ENCODE assay signal across 27 cellular contexts in the genomic region with DNA sequence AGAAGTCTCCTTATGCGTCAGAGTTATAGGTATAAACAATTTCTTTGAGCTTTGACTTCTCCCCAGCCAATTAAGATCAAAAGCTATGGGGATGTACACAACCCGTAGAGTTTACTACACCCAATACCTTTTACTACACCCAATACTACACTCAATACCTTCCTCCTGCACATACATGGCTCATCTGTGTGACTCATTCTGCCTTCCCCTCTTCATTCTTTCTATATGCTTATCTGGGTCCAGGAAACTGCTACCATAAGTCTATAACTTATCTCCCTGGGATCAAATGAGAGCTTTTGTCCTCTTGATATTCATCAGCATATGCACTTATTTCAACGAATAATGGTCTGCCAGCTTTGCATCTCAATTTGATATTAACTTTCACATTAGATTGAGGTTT. TPM values are rescaled to one million over a fixed set of nuclear protein-coding genes. Genes with fewer than 3 reads are reported as not detected.
DNase-seq lines count a peak whose midpoint lies in the region; ATAC-seq and TF ChIP-seq lines count a peak whose summit lies in the region.
"Had no signal": no experiment of that assay in that cellular context is flagged by ENCODE, and none has a peak within 500 bp of the region (broad histone marks: within the 10 kb centered on the region; RNA-seq: fewer than 3 reads in every experiment).

No MANE protein-coding gene starts in this region.

- H3K9me3 ChIP-seq in mucosa of descending colon, result no peaks in the 10 kb centered on the region
- H3K9me3 ChIP-seq in sigmoid colon, result no peaks in the 10 kb centered on the region
- H3K9me3 ChIP-seq in CD4-positive, alpha-beta T cell (ENCODE audit: control insufficient read depth, low read length), result no peaks in the 10 kb centered on the region
- H3K9me3 ChIP-seq: ovary, SK-N-SH, tibial artery had no signal

- TF ChIP-seq CTCF in epithelial cell of esophagus (IDR thresholded peaks at IDR 0.05; ENCODE audit: insufficient read depth, low read depth, low read length, missing control alignments), result no peak
- no peak for TF ChIP-seq CTCF in mucosa of descending colon (IDR thresholded peaks at IDR 0.05)
- no peak for TF ChIP-seq CTCF in sigmoid colon (IDR thresholded peaks at IDR 0.05)
- no peak for TF ChIP-seq CTCF in glutamatergic neuron (IDR thresholded peaks at IDR 0.05; ENCODE audit: partially characterized antibody, unreplicated experiment)
- no peak for TF ChIP-seq CTCF in CD4-positive, alpha-beta T cell (IDR thresholded peaks at IDR 0.05)

- no peak for TF ChIP-seq EP300 in sigmoid colon (IDR thresholded peaks at IDR 0.05)

- no peak overlapping the region for H3K4me3 ChIP-seq in epithelial cell of esophagus (ENCODE audit: low read length)
- H3K4me3 ChIP-seq in mucosa of descending colon, result no peak overlapping the region
- no peak overlapping the region for H3K4me3 ChIP-seq in sigmoid colon
- H3K4me3 ChIP-seq: dorsolateral prefrontal cortex, ovary, tibial artery had no signal

- intact Hi-C loops in mucosa of descending colon (cut with DNase I, micrococcal nuclease) (no loop called here), sigmoid colon (cut with DNase I) (no loop called here)
- intact Hi-C loops in CD4-positive, alpha-beta T cell (cut with DNase I, micrococcal nuclease), result no loop called here

- peak; percentile 69 for ATAC-seq in mucosa of descending colon
- no peak for ATAC-seq in CD4-positive, alpha-beta T cell (ENCODE audit: poor library complexity)
- ATAC-seq: natural killer cell treated with Interleukin-12 subunit alpha and Interleukin-12 subunit beta and Interleukin-15 and Interleukin-18, amount 100 ng/mL, for 72 hours; right cardiac atrium had no signal

- no peaks in the 10 kb centered on the region for H3K4me1 Mint-ChIP-seq in activated CD4-positive, alpha-beta T cell treated with anti-CD3 and anti-CD28 coated beads, Interleukin-2, amount 10 ng/mL, durations not matched to agents 7 days and 5 days
- peaks cover 21% of the 10 kb centered on the region for H3K4me1 Mint-ChIP-seq in glutamatergic neuron (ENCODE audit: low read depth, unreplicated experiment)
- H3K4me1 Mint-ChIP-seq in CD4-positive, alpha-beta T cell (ENCODE audit: low read depth), result no peaks in the 10 kb centered on the region
- H3K4me1 Mint-ChIP-seq: activated naive CD4-positive, alpha-beta T cell treated with anti-CD3 and anti-CD28 coated beads, Interleukin-2, amount 10 ng/mL, durations not matched to agents 7 days and 5 days had no signal

- no peaks in the 10 kb centered on the region for H3K27me3 ChIP-seq in sigmoid colon
- H3K27me3 ChIP-seq in CD4-positive, alpha-beta T cell (ENCODE audit: control insufficient read depth, insufficient read depth, low read length), result no peaks in the 10 kb centered on the region
- H3K27me3 ChIP-seq: dorsolateral prefrontal cortex, ovary, tibial artery had no signal

- no peak for TF ChIP-seq POLR2A in sigmoid colon (IDR thresholded peaks at IDR 0.05)

- H3K4me3 Mint-ChIP-seq in activated CD4-positive, alpha-beta T cell treated with anti-CD3 and anti-CD28 coated beads, Interleukin-2, amount 10 ng/mL, durations not matched to agents 7 days and 5 days, result no peak overlapping the region
- no peak overlapping the region for H3K4me3 Mint-ChIP-seq in glutamatergic neuron (ENCODE audit: unreplicated experiment)
- H3K4me3 Mint-ChIP-seq in CD4-positive, alpha-beta T cell, result no peak overlapping the region
- H3K4me3 Mint-ChIP-seq: activated CD4-positive, alpha-beta memory T cell treated with anti-CD3 and anti-CD28 coated beads for 36 hours; activated naive CD4-positive, alpha-beta T cell treated with anti-CD3 and anti-CD28 coated beads, Interleukin-2, amount 10 ng/mL, durations not matched to agents 7 days and 5 days; natural killer cell treated with Interleukin-12 subunit alpha and Interleukin-12 subunit beta and Interleukin-15 and Interleukin-18, amount 100 ng/mL, for 72 hours; stimulated activated naive CD8-positive, alpha-beta T cell treated with anti-CD3 and anti-CD28 coated beads, Interleukin-15, Interleukin-2, amounts not matched to agents 100 ng/mL and 50 ng/mL, for 24 hours had no signal

- no peaks in the 10 kb centered on the region for H3K27me3 Mint-ChIP-seq in activated CD4-positive, alpha-beta T cell treated with anti-CD3 and anti-CD28 coated beads, Interleukin-2, amount 10 ng/mL, durations not matched to agents 7 days and 5 days
- peaks cover 2% of the 10 kb centered on the region for H3K27me3 Mint-ChIP-seq in glutamatergic neuron (ENCODE audit: unreplicated experiment)
- H3K27me3 Mint-ChIP-seq in CD4-positive, alpha-beta T cell, result no peaks in the 10 kb centered on the region
- H3K27me3 Mint-ChIP-seq: activated CD4-positive, alpha-beta memory T cell treated with anti-CD3 and anti-CD28 coated beads for 36 hours; activated naive CD4-positive, alpha-beta T cell treated with anti-CD3 and anti-CD28 coated beads, Interleukin-2, amount 10 ng/mL, durations not matched to agents 7 days and 5 days; natural killer cell treated with Interleukin-12 subunit alpha and Interleukin-12 subunit beta and Interleukin-15 and Interleukin-18, amount 100 ng/mL, for 72 hours; stimulated activated naive CD8-positive, alpha-beta T cell treated with anti-CD3 and anti-CD28 coated beads, Interleukin-15, Interleukin-2, amounts not matched to agents 100 ng/mL and 50 ng/mL, for 24 hours had no signal

- H3K36me3 ChIP-seq in mucosa of descending colon (ENCODE audit: low read depth), result no peaks in the 10 kb centered on the region
- no peaks in the 10 kb centered on the region for H3K36me3 ChIP-seq in sigmoid colon
- H3K36me3 ChIP-seq: ovary, tibial artery had no signal

- POLR2A ChIA-PET in activated CD4-positive, alpha-beta T cell treated with anti-CD3 and anti-CD28 coated beads, Interleukin-2, amount 10 ng/mL, durations not matched to agents 7 days and 5 days (lab: Charles Lee), result no interaction called here
- POLR2A ChIA-PET in CD4-positive, alpha-beta T cell (lab: Charles Lee), result no interaction called here

- H3K4me1 ChIP-seq in mucosa of descending colon (ENCODE audit: low read depth), result no peaks in the 10 kb centered on the region
- peaks cover 0 to 6% (median 0%) of the 10 kb centered on the region in 4 donors for H3K4me1 ChIP-seq in sigmoid colon

- no peaks in the 10 kb centered on the region for H3K36me3 Mint-ChIP-seq in activated CD4-positive, alpha-beta T cell treated with anti-CD3 and anti-CD28 coated beads, Interleukin-2, amount 10 ng/mL, durations not matched to agents 7 days and 5 days (ENCODE audit: low read depth)
- peaks cover 4% of the 10 kb centered on the region for H3K36me3 Mint-ChIP-seq in glutamatergic neuron (ENCODE audit: unreplicated experiment)
- no peaks in the 10 kb centered on the region for H3K36me3 Mint-ChIP-seq in CD4-positive, alpha-beta T cell (ENCODE audit: low read depth)
- H3K36me3 Mint-ChIP-seq: activated CD4-positive, alpha-beta memory T cell treated with anti-CD3 and anti-CD28 coated beads for 36 hours; activated naive CD4-positive, alpha-beta T cell treated with anti-CD3 and anti-CD28 coated beads, Interleukin-2, amount 10 ng/mL, durations not matched to agents 7 days and 5 days; natural killer cell treated with Interleukin-12 subunit alpha and Interleukin-12 subunit beta and Interleukin-15 and Interleukin-18, amount 100 ng/mL, for 72 hours had no signal

- H3K9me3 Mint-ChIP-seq in activated CD4-positive, alpha-beta T cell treated with anti-CD3 and anti-CD28 coated beads, Interleukin-2, amount 10 ng/mL, durations not matched to agents 7 days and 5 days, result no peaks in the 10 kb centered on the region
- H3K9me3 Mint-ChIP-seq in glutamatergic neuron (ENCODE audit: unreplicated experiment), result no peaks in the 10 kb centered on the region
- H3K9me3 Mint-ChIP-seq in CD4-positive, alpha-beta T cell, result no peaks in the 10 kb centered on the region
- H3K9me3 Mint-ChIP-seq: activated CD4-positive, alpha-beta memory T cell treated with anti-CD3 and anti-CD28 coated beads for 36 hours; activated naive CD4-positive, alpha-beta T cell treated with anti-CD3 and anti-CD28 coated beads, Interleukin-2, amount 10 ng/mL, durations not matched to agents 7 days and 5 days; stimulated activated naive CD8-positive, alpha-beta T cell treated with anti-CD3 and anti-CD28 coated beads, Interleukin-15, Interleukin-2, amounts not matched to agents 100 ng/mL and 50 ng/mL, for 24 hours had no signal

- H3K27ac Mint-ChIP-seq in activated CD4-positive, alpha-beta T cell treated with anti-CD3 and anti-CD28 coated beads, Interleukin-2, amount 10 ng/mL, durations not matched to agents 7 days and 5 days, result no peak overlapping the region
- no peak overlapping the region for H3K27ac Mint-ChIP-seq in glutamatergic neuron (ENCODE audit: unreplicated experiment)
- H3K27ac Mint-ChIP-seq in CD4-positive, alpha-beta T cell, result no peak overlapping the region
- H3K27ac Mint-ChIP-seq: activated CD4-positive, alpha-beta memory T cell treated with anti-CD3 and anti-CD28 coated beads for 36 hours; activated naive CD4-positive, alpha-beta T cell treated with anti-CD3 and anti-CD28 coated beads, Interleukin-2, amount 10 ng/mL, durations not matched to agents 7 days and 5 days; natural killer cell treated with Interleukin-12 subunit alpha and Interleukin-12 subunit beta and Interleukin-15 and Interleukin-18, amount 100 ng/mL, for 72 hours; stimulated activated naive CD8-positive, alpha-beta T cell treated with anti-CD3 and anti-CD28 coated beads, Interleukin-15, Interleukin-2, amounts not matched to agents 100 ng/mL and 50 ng/mL, for 24 hours had no signal

- no peak overlapping the region for H3K27ac ChIP-seq in sigmoid colon
- no peak overlapping the region for H3K27ac ChIP-seq in CD4-positive, alpha-beta T cell (ENCODE audit: low read depth, low read length)
- H3K27ac ChIP-seq: dorsolateral prefrontal cortex, ovary, tibial artery, VCaP had no signal

- CTCF ChIA-PET in activated CD4-positive, alpha-beta T cell treated with anti-CD3 and anti-CD28 coated beads, Interleukin-2, amount 10 ng/mL, durations not matched to agents 7 days and 5 days (lab: Charles Lee), result interaction anchor here (0.7 kb wide), 1 partner anchor 13 kb away, joined by 4 read pairs; no protein-coding TSS in a partner anchor
- CTCF ChIA-PET in CD4-positive, alpha-beta T cell (lab: Charles Lee), result no interaction called here

- 58 to 66% methylated on average over 3 of the region's 3 CpGs for WGBS in sigmoid colon, 2 donors

- peak; percentile 1 for DNase-seq in activated CD4-positive, alpha-beta T cell treated with anti-CD3 and anti-CD28 coated beads for 48 hours
- DNase-seq in activated CD4-positive, alpha-beta T cell treated with anti-CD3 and anti-CD28 coated beads, Interleukin-2, amount 10 ng/mL, durations not matched to agents 7 days and 5 days, result no peak
- DNase-seq in OCI-M1 (lab: John Stamatoyannopoulos, UW), result peak; percentile 6
- peak; percentile 66 for DNase-seq in epithelial cell of esophagus (ENCODE audit: low read depth)
- no peak for DNase-seq in mucosa of descending colon
- no peak for DNase-seq in sigmoid colon
- no peak for DNase-seq in glutamatergic neuron
- DNase-seq in CD4-positive, alpha-beta T cell, result no peak
- DNase-seq: 8988T; activated CD4-positive, alpha-beta memory T cell treated with anti-CD3 and anti-CD28 coated beads for 36 hours; activated naive CD4-positive, alpha-beta T cell treated with anti-CD3 and anti-CD28 coated beads, Interleukin-2, amount 10 ng/mL, durations not matched to agents 7 days and 5 days; AML-193; aorta; DMS79; dorsolateral prefrontal cortex; erythroblast; kidney glomerular epithelial cell; NCI-H1417; ovary; right cardiac atrium; SK-N-SH; stimulated activated CD4-positive, alpha-beta T cell treated with anti-CD3 and anti-CD28 coated beads, Interleukin-12 subunit alpha, Interleukin-12 subunit beta, amount 100 ng/mL, for 4 hours; stimulated activated CD4-positive, alpha-beta T cell treated with anti-CD3 and anti-CD28 coated beads, Interleukin-4, amount 100 ng/mL, for 4 hours; tibial artery had no signal

RNA-seq across cellular contexts. Expression of gene ANKRD50, which starts 28.2 kb away (rescaled TPM):
- total RNA-seq in activated CD4-positive, alpha-beta T cell treated with anti-CD3 and anti-CD28 coated beads, Interleukin-2, amount 10 ng/mL, durations not matched to agents 7 days and 5 days, result under 1 TPM; 0.35 to 0.40 TPM
- total RNA-seq in mucosa of descending colon, result 10 to 100 TPM in 2 of 3 donors, 1 to 10 TPM in 1; 8.2 to 16.7 (median 11.0) TPM
- total RNA-seq in sigmoid colon, result 10 to 100 TPM; 12.5 to 24.9 (median 14.9) TPM
- polyA plus RNA-seq in sigmoid colon, result 1 to 10 TPM; 1.8 to 2.9 (median 1.8) TPM
- 58.9 TPM for total RNA-seq in glutamatergic neuron (ENCODE audit: unreplicated experiment)
- under 1 TPM; 0.27 to 0.36 TPM for total RNA-seq in CD4-positive, alpha-beta T cell

Comparison
In these comparisons a context has a peak if more than half of its experiments do, and no peak if none do; other contexts are left out.
1. DNase-seq: peak in activated CD4-positive, alpha-beta T cell treated with anti-CD3 and anti-CD28 coated beads for 48 hours (single experiment), OCI-M1 (single experiment) and epithelial cell of esophagus (single experiment); none in activated CD4-positive, alpha-beta T cell treated with anti-CD3 and anti-CD28 coated beads, Interleukin-2, amount 10 ng/mL, durations not matched to agents 7 days and 5 days (single experiment), mucosa of descending colon (0 of 3), sigmoid colon (single experiment), glutamatergic neuron (single experiment) and CD4-positive, alpha-beta T cell (0 of 10).
2. RNA of gene ANKRD50, which starts 28.2 kb away (total RNA-seq): 58.9 TPM in glutamatergic neuron (single experiment), 12.5 to 24.9 TPM in sigmoid colon and 8.2 to 16.7 TPM in mucosa of descending colon; 0.35 to 0.40 TPM in activated CD4-positive, alpha-beta T cell treated with anti-CD3 and anti-CD28 coated beads, Interleukin-2, amount 10 ng/mL, durations not matched to agents 7 days and 5 days and 0.27 to 0.36 TPM in CD4-positive, alpha-beta T cell; every median in the first group is over 4 times any median in the second.